23 cellular contexts compared by ENCODE assay signal in genomic region chr7:113122657-113123252, GRCh38. TPM values are rescaled to one million over a fixed set of nuclear protein-coding genes. Genes with fewer than 3 reads are reported as not detected.
DNase-seq lines count a peak whose midpoint lies in the region; ATAC-seq and TF ChIP-seq lines count a peak whose summit lies in the region.
"Had no signal": no experiment of that assay in that cellular context is flagged by ENCODE, and none has a peak within 500 bp of the region (broad histone marks: within the 10 kb centered on the region; RNA-seq: fewer than 3 reads in every experiment).

No MANE protein-coding gene starts in this region.

- H3K27me3 Mint-ChIP-seq in activated CD8-positive, alpha-beta T cell treated with anti-CD3 and anti-CD28 coated beads for 36 hours, result peaks cover 2% of the 10 kb centered on the region
- H3K27me3 Mint-ChIP-seq in activated CD8-positive, alpha-beta T cell treated with anti-CD3 and anti-CD28 coated beads, Interleukin-2, amount 10 ng/mL, durations not matched to agents 7 days and 5 days (ENCODE audit: low read depth), result no peaks in the 10 kb centered on the region
- H3K27me3 Mint-ChIP-seq in T-helper 2 cell treated with Interferon-gamma antibody and Interleukin-4, amounts not matched to agents 5 μg/mL and 100 μg/mL, for 36 hours (ENCODE audit: low read depth), result no peaks in the 10 kb centered on the region
- H3K27me3 Mint-ChIP-seq: activated B cell treated with CpG ODN at 0.5 μM for 24 hours had no signal

- intact Hi-C loops in activated CD8-positive, alpha-beta T cell treated with anti-CD3 and anti-CD28 coated beads for 36 hours (cut with micrococcal nuclease), result no loop called here

- peaks cover 5% of the 10 kb centered on the region for H3K36me3 Mint-ChIP-seq in activated CD8-positive, alpha-beta T cell treated with anti-CD3 and anti-CD28 coated beads for 36 hours (ENCODE audit: low read depth)
- H3K36me3 Mint-ChIP-seq in activated CD8-positive, alpha-beta T cell treated with anti-CD3 and anti-CD28 coated beads, Interleukin-2, amount 10 ng/mL, durations not matched to agents 7 days and 5 days (ENCODE audit: low read depth), result no peaks in the 10 kb centered on the region
- H3K36me3 Mint-ChIP-seq in T-helper 2 cell treated with Interferon-gamma antibody and Interleukin-4, amounts not matched to agents 5 μg/mL and 100 μg/mL, for 36 hours (ENCODE audit: low read depth), result peaks cover 2% of the 10 kb centered on the region
- no peaks in the 10 kb centered on the region for H3K36me3 Mint-ChIP-seq in stimulated activated effector memory CD8-positive, alpha-beta T cell treated with anti-CD3 and anti-CD28 coated beads, Interleukin-12 subunit alpha, Interleukin-12 subunit beta, amount 100 ng/mL, for 72 hours
- H3K36me3 Mint-ChIP-seq: neural progenitor cell had no signal

- CTCF ChIA-PET in activated CD8-positive, alpha-beta T cell treated with anti-CD3 and anti-CD28 coated beads for 36 hours (lab: Charles Lee), result no interaction called here
- CTCF ChIA-PET in activated CD8-positive, alpha-beta T cell treated with anti-CD3 and anti-CD28 coated beads, Interleukin-2, amount 10 ng/mL, durations not matched to agents 7 days and 5 days (lab: Charles Lee), result no interaction called here

- in situ Hi-C loops in G401 (cut with HindIII; ENCODE audit: low sequenced_read_pairs), result no loop called here

- no peak for TF ChIP-seq CTCF in activated CD8-positive, alpha-beta T cell treated with anti-CD3 and anti-CD28 coated beads for 36 hours (IDR thresholded peaks at IDR 0.05)

- H3K9me3 Mint-ChIP-seq in activated CD8-positive, alpha-beta T cell treated with anti-CD3 and anti-CD28 coated beads for 36 hours, result no peaks in the 10 kb centered on the region
- H3K9me3 Mint-ChIP-seq in activated CD8-positive, alpha-beta T cell treated with anti-CD3 and anti-CD28 coated beads, Interleukin-2, amount 10 ng/mL, durations not matched to agents 7 days and 5 days (ENCODE audit: insufficient read depth), result no peaks in the 10 kb centered on the region
- no peaks in the 10 kb centered on the region for H3K9me3 Mint-ChIP-seq in T-helper 2 cell treated with Interferon-gamma antibody and Interleukin-4, amounts not matched to agents 5 μg/mL and 100 μg/mL, for 36 hours
- no peaks in the 10 kb centered on the region for H3K9me3 Mint-ChIP-seq in stimulated activated effector memory CD8-positive, alpha-beta T cell treated with anti-CD3 and anti-CD28 coated beads, Interleukin-12 subunit alpha, Interleukin-12 subunit beta, amount 100 ng/mL, for 72 hours
- H3K9me3 Mint-ChIP-seq: activated B cell treated with CpG ODN at 0.5 μM for 24 hours; CD8-positive, alpha-beta T cell; effector memory CD8-positive, alpha-beta T cell; neural progenitor cell; stimulated activated naive CD8-positive, alpha-beta T cell treated with anti-CD3 and anti-CD28 coated beads, Interleukin-15, Interleukin-2, amounts not matched to agents 100 ng/mL and 50 ng/mL, for 24 hours had no signal

- ATAC-seq in activated CD8-positive, alpha-beta T cell treated with anti-CD3 and anti-CD28 coated beads for 36 hours, result peak; percentile 20
- no peak for ATAC-seq in activated CD8-positive, alpha-beta T cell treated with anti-CD3 and anti-CD28 coated beads, Interleukin-2, amount 10 ng/mL, durations not matched to agents 7 days and 5 days
- ATAC-seq in HG02884 (IDR thresholded peaks at IDR 0.05; ENCODE audit: unreplicated experiment), result peak; percentile 18
- peak; percentile 89 for ATAC-seq in stimulated activated effector memory CD8-positive, alpha-beta T cell treated with anti-CD3 and anti-CD28 coated beads, Interleukin-12 subunit alpha, Interleukin-12 subunit beta, amount 100 ng/mL, for 72 hours
- ATAC-seq: CD8-positive, alpha-beta T cell; effector memory CD8-positive, alpha-beta T cell; HCT116 had no signal

- POLR2A ChIA-PET in activated CD8-positive, alpha-beta T cell treated with anti-CD3 and anti-CD28 coated beads for 36 hours (lab: Charles Lee), result no interaction called here
- POLR2A ChIA-PET in activated CD8-positive, alpha-beta T cell treated with anti-CD3 and anti-CD28 coated beads, Interleukin-2, amount 10 ng/mL, durations not matched to agents 7 days and 5 days (lab: Charles Lee), result no interaction called here

- DNase-seq in activated CD8-positive, alpha-beta T cell treated with anti-CD3 and anti-CD28 coated beads for 36 hours, result no peak
- DNase-seq in activated CD8-positive, alpha-beta T cell treated with anti-CD3 and anti-CD28 coated beads, Interleukin-2, amount 10 ng/mL, durations not matched to agents 7 days and 5 days, result no peak
- no peak for DNase-seq in T-helper 2 cell treated with Interferon-gamma antibody and Interleukin-4, amounts not matched to agents 5 μg/mL and 100 μg/mL, for 36 hours (ENCODE audit: low spot score)
- DNase-seq in stimulated activated effector memory CD8-positive, alpha-beta T cell treated with anti-CD3 and anti-CD28 coated beads, Interleukin-12 subunit alpha, Interleukin-12 subunit beta, amount 100 ng/mL, for 72 hours (ENCODE audit: low spot score in 2 of 2), result no peak
- no peak for DNase-seq in H4 (ENCODE audit: low spot score)
- DNase-seq in G401 (ENCODE audit: low spot score), result no peak
- DNase-seq: activated B cell treated with CpG ODN at 0.5 μM for 24 hours; caudate nucleus; CD8-positive, alpha-beta T cell; cortex of kidney; effector memory CD8-positive, alpha-beta T cell; erythroblast; glutamatergic neuron; mammary epithelial cell; MV-4-11; NCI-H1436 treated with DMSO at 0.1 percent for 48 hours; NCI-H2107; NCI-H446; retina had no signal

- peaks cover 17% of the 10 kb centered on the region for H3K4me1 Mint-ChIP-seq in activated CD8-positive, alpha-beta T cell treated with anti-CD3 and anti-CD28 coated beads for 36 hours (ENCODE audit: low read depth)
- peaks cover 16% of the 10 kb centered on the region for H3K4me1 Mint-ChIP-seq in activated CD8-positive, alpha-beta T cell treated with anti-CD3 and anti-CD28 coated beads, Interleukin-2, amount 10 ng/mL, durations not matched to agents 7 days and 5 days (ENCODE audit: low read depth)
- peaks cover 32% of the 10 kb centered on the region for H3K4me1 Mint-ChIP-seq in T-helper 2 cell treated with Interferon-gamma antibody and Interleukin-4, amounts not matched to agents 5 μg/mL and 100 μg/mL, for 36 hours (ENCODE audit: low read depth)
- H3K4me1 Mint-ChIP-seq in stimulated activated effector memory CD8-positive, alpha-beta T cell treated with anti-CD3 and anti-CD28 coated beads, Interleukin-12 subunit alpha, Interleukin-12 subunit beta, amount 100 ng/mL, for 72 hours, result peaks cover 9% of the 10 kb centered on the region

- no peak overlapping the region for H3K4me3 Mint-ChIP-seq in activated CD8-positive, alpha-beta T cell treated with anti-CD3 and anti-CD28 coated beads for 36 hours
- no peak overlapping the region for H3K4me3 Mint-ChIP-seq in activated CD8-positive, alpha-beta T cell treated with anti-CD3 and anti-CD28 coated beads, Interleukin-2, amount 10 ng/mL, durations not matched to agents 7 days and 5 days
- H3K4me3 Mint-ChIP-seq in T-helper 2 cell treated with Interferon-gamma antibody and Interleukin-4, amounts not matched to agents 5 μg/mL and 100 μg/mL, for 36 hours, result peak overlapping the region; percentile 21
- H3K4me3 Mint-ChIP-seq in stimulated activated effector memory CD8-positive, alpha-beta T cell treated with anti-CD3 and anti-CD28 coated beads, Interleukin-12 subunit alpha, Interleukin-12 subunit beta, amount 100 ng/mL, for 72 hours, result no peak overlapping the region
- H3K4me3 Mint-ChIP-seq: activated B cell treated with CpG ODN at 0.5 μM for 24 hours; CD8-positive, alpha-beta T cell; effector memory CD8-positive, alpha-beta T cell; neural progenitor cell; stimulated activated naive CD8-positive, alpha-beta T cell treated with anti-CD3 and anti-CD28 coated beads, Interleukin-15, Interleukin-2, amounts not matched to agents 100 ng/mL and 50 ng/mL, for 24 hours had no signal

- H3K27ac Mint-ChIP-seq in activated CD8-positive, alpha-beta T cell treated with anti-CD3 and anti-CD28 coated beads for 36 hours, result peak overlapping the region; percentile 21
- H3K27ac Mint-ChIP-seq in activated CD8-positive, alpha-beta T cell treated with anti-CD3 and anti-CD28 coated beads, Interleukin-2, amount 10 ng/mL, durations not matched to agents 7 days and 5 days, result no peak overlapping the region
- H3K27ac Mint-ChIP-seq in T-helper 2 cell treated with Interferon-gamma antibody and Interleukin-4, amounts not matched to agents 5 μg/mL and 100 μg/mL, for 36 hours, result peak overlapping the region; percentile 64
- no peak overlapping the region for H3K27ac Mint-ChIP-seq in stimulated activated effector memory CD8-positive, alpha-beta T cell treated with anti-CD3 and anti-CD28 coated beads, Interleukin-12 subunit alpha, Interleukin-12 subunit beta, amount 100 ng/mL, for 72 hours
- H3K27ac Mint-ChIP-seq: activated B cell treated with CpG ODN at 0.5 μM for 24 hours; CD8-positive, alpha-beta T cell; effector memory CD8-positive, alpha-beta T cell; neural progenitor cell had no signal

RNA-seq across cellular contexts. Expression of gene SMIM30, which starts 4.4 kb away (rescaled TPM):
- 10 to 100 TPM; 49.3 to 49.8 TPM for total RNA-seq in activated CD8-positive, alpha-beta T cell treated with anti-CD3 and anti-CD28 coated beads for 36 hours
- total RNA-seq in activated CD8-positive, alpha-beta T cell treated with anti-CD3 and anti-CD28 coated beads, Interleukin-2, amount 10 ng/mL, durations not matched to agents 7 days and 5 days, result 10 to 100 TPM; 24.6 to 25.8 TPM
- total RNA-seq in H4 (2014; rRNA removed; shearing (Covaris generic)), result 131 and 137 TPM in 2 replicates
- 59.5 and 65.4 TPM in 2 replicates for total RNA-seq in G401 (2014; rRNA removed; shearing (Covaris generic))

RNA-seq across cellular contexts. Expression of gene GPR85, which starts 36.1 kb away (rescaled TPM):
- total RNA-seq in activated CD8-positive, alpha-beta T cell treated with anti-CD3 and anti-CD28 coated beads for 36 hours, result not detected
- not detected for total RNA-seq in activated CD8-positive, alpha-beta T cell treated with anti-CD3 and anti-CD28 coated beads, Interleukin-2, amount 10 ng/mL, durations not matched to agents 7 days and 5 days
- 2.4 and 2.7 TPM in 2 replicates for total RNA-seq in H4 (2014; rRNA removed; shearing (Covaris generic))
- total RNA-seq in G401 (2014; rRNA removed; shearing (Covaris generic)), result not detected in 2 replicates
- total RNA-seq: activated B cell treated with CpG ODN at 0.5 μM for 24 hours; CD8-positive, alpha-beta T cell had no signal

Comparison
In these comparisons a context has a peak if more than half of its experiments do, and no peak if none do; other contexts are left out.
1. H3K27ac Mint-ChIP-seq: peak in activated CD8-positive, alpha-beta T cell treated with anti-CD3 and anti-CD28 coated beads for 36 hours (single experiment) and T-helper 2 cell treated with Interferon-gamma antibody and Interleukin-4, amounts not matched to agents 5 μg/mL and 100 μg/mL, for 36 hours (single experiment); none in activated CD8-positive, alpha-beta T cell treated with anti-CD3 and anti-CD28 coated beads, Interleukin-2, amount 10 ng/mL, durations not matched to agents 7 days and 5 days (single experiment) and stimulated activated effector memory CD8-positive, alpha-beta T cell treated with anti-CD3 and anti-CD28 coated beads, Interleukin-12 subunit alpha, Interleukin-12 subunit beta, amount 100 ng/mL, for 72 hours (single experiment).